In the genomic region with DNA sequence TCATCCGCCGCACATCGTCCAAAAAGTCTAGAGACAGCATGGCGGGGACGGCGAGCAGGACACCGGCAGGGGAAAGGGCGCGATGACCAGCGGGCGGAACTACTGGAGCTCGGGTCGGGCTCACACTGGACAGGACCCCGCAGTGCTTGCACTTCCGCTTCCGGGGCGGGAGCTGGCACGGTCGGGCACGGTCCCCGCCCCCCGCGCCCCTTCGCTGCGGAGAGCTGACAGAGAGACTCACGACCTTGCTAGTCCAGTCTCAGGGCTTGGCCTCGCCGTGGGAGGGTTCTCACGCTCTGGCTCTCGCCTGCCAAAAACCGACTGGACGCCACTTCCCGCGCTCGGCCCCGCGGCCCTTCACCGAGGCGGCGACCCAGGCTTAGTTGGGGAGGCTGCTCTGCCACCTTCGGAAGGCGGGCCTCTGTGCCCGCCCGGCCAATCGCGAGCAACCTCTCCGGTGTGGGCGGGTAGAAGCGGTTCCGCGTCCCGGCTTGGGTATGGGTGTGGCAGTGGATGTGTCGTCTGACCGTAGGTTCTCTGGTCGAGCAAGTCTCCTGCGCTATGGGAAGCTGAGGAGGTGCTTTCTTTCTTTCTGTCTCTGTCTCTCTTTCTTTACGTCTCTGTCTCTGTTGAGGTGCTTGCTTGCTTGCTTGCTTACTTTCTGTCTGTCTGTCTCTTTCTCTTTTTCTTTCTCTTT, we compare ENCODE assay signal across 1 cellular context.
A peak's percentile ranks its signal among the peaks of the same experiment; 100 is the strongest.
TF ChIP-seq lines count a peak whose summit lies in the region.

Gene SEC11A, minus strand, starts transcription at position 104 of the 697 bp plus-strand sequence. Its CDS starts 64 bp downstream, at position 40.

TF ChIP-seq in GM12878, 131 proteins besides CTCF, POLR2A, EP300 and RAD21 (continued from another document and continues in another):
- peak; percentile 53 for TF ChIP-seq PML (IDR thresholded peaks at IDR 0.05; ENCODE audit: low read length)
- TF ChIP-seq FOXM1 (IDR thresholded peaks at IDR 0.05; ENCODE audit: low read depth, low read length) = no peak
- TF ChIP-seq ETV6 (conservative IDR thresholded peaks at IDR 0.05 in 1 of 2, IDR thresholded peaks at IDR 0.05 in 1 of 2; ENCODE audit: borderline replicate concordance in 1 of 2, low read depth in 1 of 2) = no peak; a peak in 1 of 4 replicates
- peak; percentile 89 for TF ChIP-seq IKZF1 (conservative IDR thresholded peaks at IDR 0.05)
- no peak; the same call in 1 of the 2 replicates for TF ChIP-seq CHD1 (IDR thresholded peaks at IDR 0.05; ENCODE audit: low read depth, low read length)
- TF ChIP-seq PAX5 (IDR thresholded peaks at IDR 0.05; ENCODE audit: borderline replicate concordance, low read depth, low read length) = peak; percentile 87
- TF ChIP-seq ZBTB40 (IDR thresholded peaks at IDR 0.05; ENCODE audit: borderline replicate concordance) = peak; percentile 98
- no peak for TF ChIP-seq TCF7 (IDR thresholded peaks at IDR 0.05; ENCODE audit: borderline replicate concordance)
- TF ChIP-seq NFIC (IDR thresholded peaks at IDR 0.05; ENCODE audit: low read depth, low read length) = no peak
- no peak for TF ChIP-seq TBL1XR1 (IDR thresholded peaks at IDR 0.05; ENCODE audit: low read depth, low read length)
- peak; percentile 58 for TF ChIP-seq SIX5 (IDR thresholded peaks at IDR 0.05; ENCODE audit: low read depth, low read length, severe bottlenecking)
- TF ChIP-seq ZNF384 (IDR thresholded peaks at IDR 0.05; ENCODE audit: borderline replicate concordance, low read depth, low read length) = no peak
- TF ChIP-seq NRF1 (conservative IDR thresholded peaks at IDR 0.05; ENCODE audit: low read depth, low read length) = no peak
- TF ChIP-seq NR2C1 (IDR thresholded peaks at IDR 0.05) = peak; percentile 98
- no peak for TF ChIP-seq CBFB (IDR thresholded peaks at IDR 0.05; ENCODE audit: low read depth)
- peak; percentile 68 for TF ChIP-seq MTA2 (IDR thresholded peaks at IDR 0.05; ENCODE audit: low read depth)
- TF ChIP-seq HDAC6 (IDR thresholded peaks at IDR 0.05; ENCODE audit: unreplicated experiment) = no peak
- TF ChIP-seq RCOR1 (conservative IDR thresholded peaks at IDR 0.05; ENCODE audit: low read depth, low read length) = no peak
- TF ChIP-seq, protein P1, sequence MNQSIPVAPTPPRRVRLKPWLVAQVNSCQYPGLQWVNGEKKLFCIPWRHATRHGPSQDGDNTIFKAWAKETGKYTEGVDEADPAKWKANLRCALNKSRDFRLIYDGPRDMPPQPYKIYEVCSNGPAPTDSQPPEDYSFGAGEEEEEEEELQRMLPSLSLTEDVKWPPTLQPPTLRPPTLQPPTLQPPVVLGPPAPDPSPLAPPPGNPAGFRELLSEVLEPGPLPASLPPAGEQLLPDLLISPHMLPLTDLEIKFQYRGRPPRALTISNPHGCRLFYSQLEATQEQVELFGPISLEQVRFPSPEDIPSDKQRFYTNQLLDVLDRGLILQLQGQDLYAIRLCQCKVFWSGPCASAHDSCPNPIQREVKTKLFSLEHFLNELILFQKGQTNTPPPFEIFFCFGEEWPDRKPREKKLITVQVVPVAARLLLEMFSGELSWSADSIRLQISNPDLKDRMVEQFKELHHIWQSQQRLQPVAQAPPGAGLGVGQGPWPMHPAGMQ (IDR thresholded peaks at IDR 0.05; ENCODE audit: borderline replicate concordance) = 0 out of 2 replicates have a peak, but pooled peaks have one; percentile 7
- TF ChIP-seq, protein P2, sequence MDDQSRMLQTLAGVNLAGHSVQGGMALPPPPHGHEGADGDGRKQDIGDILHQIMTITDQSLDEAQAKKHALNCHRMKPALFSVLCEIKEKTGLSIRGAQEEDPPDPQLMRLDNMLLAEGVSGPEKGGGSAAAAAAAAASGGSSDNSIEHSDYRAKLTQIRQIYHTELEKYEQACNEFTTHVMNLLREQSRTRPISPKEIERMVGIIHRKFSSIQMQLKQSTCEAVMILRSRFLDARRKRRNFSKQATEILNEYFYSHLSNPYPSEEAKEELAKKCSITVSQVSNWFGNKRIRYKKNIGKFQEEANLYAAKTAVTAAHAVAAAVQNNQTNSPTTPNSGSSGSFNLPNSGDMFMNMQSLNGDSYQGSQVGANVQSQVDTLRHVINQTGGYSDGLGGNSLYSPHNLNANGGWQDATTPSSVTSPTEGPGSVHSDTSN (IDR thresholded peaks at IDR 0.05; ENCODE audit: insufficient replicate concordance, low read depth, low read length) = no peak
- TF ChIP-seq ZNF274 (IDR thresholded peaks at IDR 0.05; ENCODE audit: insufficient read depth, insufficient read length) = no peak
- TF ChIP-seq SMAD1 (IDR thresholded peaks at IDR 0.05; ENCODE audit: low read depth, partially characterized antibody) = peak; percentile 73
- TF ChIP-seq SMAD5 (IDR thresholded peaks at IDR 0.05; ENCODE audit: low read depth) = peak; percentile 66
- no peak for TF ChIP-seq KAT2A (conservative IDR thresholded peaks at IDR 0.05; ENCODE audit: control insufficient read depth, low read depth, low read length)
- TF ChIP-seq ZNF207 (IDR thresholded peaks at IDR 0.05; ENCODE audit: borderline replicate concordance) = peak; percentile 63; the same call in 1 of the 2 replicates
- TF ChIP-seq NBN (IDR thresholded peaks at IDR 0.05) = peak; percentile 84
- 0 out of 2 replicates have a peak, but pooled peaks have one; percentile 13 for TF ChIP-seq MYB (IDR thresholded peaks at IDR 0.05; ENCODE audit: borderline replicate concordance, low read depth, low read length)
- TF ChIP-seq MYC (IDR thresholded peaks at IDR 0.05; ENCODE audit: insufficient read depth, insufficient read length, insufficient replicate concordance, low read length, severe bottlenecking) = peak; percentile 34
- no peak for TF ChIP-seq NFYA (IDR thresholded peaks at IDR 0.05; ENCODE audit: borderline replicate concordance, low read depth, low read length)
- no peak for TF ChIP-seq WRNIP1 (IDR thresholded peaks at IDR 0.05; ENCODE audit: borderline replicate concordance, low read depth, low read length)
- peak; percentile 32 for TF ChIP-seq MEF2B (IDR thresholded peaks at IDR 0.05; ENCODE audit: partially characterized antibody, poor library complexity, severe bottlenecking)
- TF ChIP-seq EZH2 (IDR thresholded peaks at IDR 0.05; ENCODE audit: borderline replicate concordance, control insufficient read depth, low read depth, low read length) = no peak
- TF ChIP-seq ZSCAN29 (IDR thresholded peaks at IDR 0.05) = no peak
- TF ChIP-seq, protein P3, sequence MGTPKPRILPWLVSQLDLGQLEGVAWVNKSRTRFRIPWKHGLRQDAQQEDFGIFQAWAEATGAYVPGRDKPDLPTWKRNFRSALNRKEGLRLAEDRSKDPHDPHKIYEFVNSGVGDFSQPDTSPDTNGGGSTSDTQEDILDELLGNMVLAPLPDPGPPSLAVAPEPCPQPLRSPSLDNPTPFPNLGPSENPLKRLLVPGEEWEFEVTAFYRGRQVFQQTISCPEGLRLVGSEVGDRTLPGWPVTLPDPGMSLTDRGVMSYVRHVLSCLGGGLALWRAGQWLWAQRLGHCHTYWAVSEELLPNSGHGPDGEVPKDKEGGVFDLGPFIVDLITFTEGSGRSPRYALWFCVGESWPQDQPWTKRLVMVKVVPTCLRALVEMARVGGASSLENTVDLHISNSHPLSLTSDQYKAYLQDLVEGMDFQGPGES (IDR thresholded peaks at IDR 0.05) = no peak; the same call in 1 of the 2 replicates
- TF ChIP-seq RELA (IDR thresholded peaks at IDR 0.05; ENCODE audit: borderline replicate concordance, partially characterized antibody) = peak; percentile 82
- peak; percentile 85 for TF ChIP-seq ZNF687 (IDR thresholded peaks at IDR 0.05)
- no peak for TF ChIP-seq BRCA1 (IDR thresholded peaks at IDR 0.05; ENCODE audit: low read depth, low read length)
- TF ChIP-seq SIN3A (IDR thresholded peaks at IDR 0.05; ENCODE audit: low read depth, low read length) = peak; percentile 62; the same call in 1 of the 2 replicates
- 0 out of 2 replicates have a peak, but pooled peaks have one; percentile 22 for TF ChIP-seq FOXK2 (IDR thresholded peaks at IDR 0.05)
- peak; percentile 39; the same call in 1 of the 2 replicates for TF ChIP-seq MXI1 (IDR thresholded peaks at IDR 0.05; ENCODE audit: low read depth, low read length)
- TF ChIP-seq NFXL1 (IDR thresholded peaks at IDR 0.05; ENCODE audit: borderline replicate concordance) = no peak
- peak; percentile 60 for TF ChIP-seq RELB (IDR thresholded peaks at IDR 0.05; ENCODE audit: low read depth)
- peak; percentile 66 for TF ChIP-seq SPI1 (IDR thresholded peaks at IDR 0.05; ENCODE audit: borderline replicate concordance, insufficient read depth, low read depth, low read length)
- peak; percentile 99 for TF ChIP-seq GABPA (IDR thresholded peaks at IDR 0.05; ENCODE audit: low read depth)
- TF ChIP-seq SP1 (IDR thresholded peaks at IDR 0.05; ENCODE audit: low read depth, low read length) = no peak
- peak; percentile 55 to 74; a peak in 2 of 3 replicates for TF ChIP-seq EGR1 (IDR thresholded peaks at IDR 0.05; ENCODE audit: borderline replicate concordance in 1 of 2, low read depth in 2 of 2, low read length in 2 of 2)
- TF ChIP-seq PKNOX1 (IDR thresholded peaks at IDR 0.05) = peak; percentile 68
- no peak for TF ChIP-seq RAD51 (IDR thresholded peaks at IDR 0.05)
- TF ChIP-seq CHD4 (IDR thresholded peaks at IDR 0.05) = no peak
